Comparison of ENCODE assay signal across 8 cellular contexts in genomic region chr7:128459394-128459878, GRCh38. TPM values are rescaled to one million over a fixed set of nuclear protein-coding genes. Genes with fewer than 3 reads are reported as not detected.
DNase-seq lines count a peak whose midpoint lies in the region; ATAC-seq and TF ChIP-seq lines count a peak whose summit lies in the region.

No MANE protein-coding gene starts in this region.

- peak; percentile 97 for TF ChIP-seq CTCF in KMS-11 (conservative IDR thresholded peaks at IDR 0.05; ENCODE audit: low read depth, low read length)
- peak; percentile 78 to 88 for TF ChIP-seq CTCF in right atrium auricular region (IDR thresholded peaks at IDR 0.05)

- no peak overlapping the region for H3K9ac ChIP-seq in KMS-11
- H3K9ac ChIP-seq in SK-N-MC (ENCODE audit: insufficient read length): no peak overlapping the region

- H3K36me3 ChIP-seq in KMS-11 (ENCODE audit: insufficient read depth): no peaks in the 10 kb centered on the region
- peaks cover 35% of the 10 kb centered on the region for H3K36me3 ChIP-seq in SK-N-MC (ENCODE audit: insufficient read depth, low read length)
- peaks cover 5% of the 10 kb centered on the region for H3K36me3 ChIP-seq in right atrium auricular region

- H3K27me3 ChIP-seq in KMS-11 (ENCODE audit: insufficient read depth, low read depth) (no peaks in the 10 kb centered on the region), right atrium auricular region (no peaks in the 10 kb centered on the region)

- H3K4me3 ChIP-seq in KMS-11 (IDR thresholded peaks at IDR 0.05; ENCODE audit: insufficient read depth, low read depth, low read length) (no peak overlapping the region), SK-N-MC (peak overlapping the region; percentile 12), right atrium auricular region (no peak overlapping the region)

- peak overlapping the region; percentile 96 for H3K4me3 Mint-ChIP-seq in activated naive CD8-positive, alpha-beta T cell treated with anti-CD3 and anti-CD28 coated beads for 36 hours

- peaks cover 35% of the 10 kb centered on the region for H3K4me1 Mint-ChIP-seq in activated naive CD8-positive, alpha-beta T cell treated with anti-CD3 and anti-CD28 coated beads for 36 hours

- ATAC-seq in GM21717 (IDR thresholded peaks at IDR 0.05; ENCODE audit: unreplicated experiment) (peak; percentile 37), sciatic nerve (peak; percentile 40)

- no peak overlapping the region for H2AFZ ChIP-seq in KMS-11 (ENCODE audit: low read depth)

- DNase-seq in ELR (ENCODE audit: low read depth) (peak; percentile 69), SK-N-MC (ENCODE audit: low read depth, low spot score) (no peak), right atrium auricular region (ENCODE audit: low spot score) (peak; percentile 72), sciatic nerve (ENCODE audit: low spot score) (no peak)
- DNase-seq in activated naive CD8-positive, alpha-beta T cell treated with anti-CD3 and anti-CD28 coated beads for 36 hours: peak; percentile 62
- no peak for DNase-seq in NK-92 treated with Interleukin-12 subunit alpha and Interleukin-12 subunit beta, amount 100 ng/mL, for 24 hours (lab: John Stamatoyannopoulos, UW)

- H3K27ac ChIP-seq in KMS-11 (no peak overlapping the region; the same call in 1 of the 2 replicates), SK-N-MC (peak overlapping the region; percentile 31), right atrium auricular region (no peak overlapping the region)

- H4K20me1 ChIP-seq in KMS-11 (ENCODE audit: insufficient read depth): no peaks in the 10 kb centered on the region

- H3K9me3 Mint-ChIP-seq in activated naive CD8-positive, alpha-beta T cell treated with anti-CD3 and anti-CD28 coated beads for 36 hours: no peaks in the 10 kb centered on the region

- H3K36me3 Mint-ChIP-seq in activated naive CD8-positive, alpha-beta T cell treated with anti-CD3 and anti-CD28 coated beads for 36 hours: peaks cover 52% of the 10 kb centered on the region

- peak overlapping the region; percentile 89 for H3K27ac Mint-ChIP-seq in activated naive CD8-positive, alpha-beta T cell treated with anti-CD3 and anti-CD28 coated beads for 36 hours

- H3K9me3 ChIP-seq in SK-N-MC (ENCODE audit: low read depth, low read length): no peaks in the 10 kb centered on the region
- H3K9me3 ChIP-seq in right atrium auricular region: no peaks in the 10 kb centered on the region

- intact Hi-C loops in sciatic nerve (cut with DNase I): no loop called here

- H3K27me3 Mint-ChIP-seq in activated naive CD8-positive, alpha-beta T cell treated with anti-CD3 and anti-CD28 coated beads for 36 hours: no peaks in the 10 kb centered on the region

- peak overlapping the region; percentile 28; the same call in 1 of the 2 replicates for H3K4me2 ChIP-seq in KMS-11

- H3K79me2 ChIP-seq in KMS-11 (ENCODE audit: insufficient read depth, low read depth): peaks cover 17% of the 10 kb centered on the region; the same call in 1 of the 2 replicates

- H3K4me1 ChIP-seq in KMS-11 (ENCODE audit: low read depth, poor library complexity, severe bottlenecking) (peaks cover 48% of the 10 kb centered on the region), right atrium auricular region (peaks cover 0 to 34% of the 10 kb centered on the region in 2 donors)

RNA-seq across cellular contexts. Expression of gene HILPDA, which starts 3.8 kb away (rescaled TPM):
- 10 to 100 TPM; 72.3 to 72.8 TPM for total RNA-seq in activated naive CD8-positive, alpha-beta T cell treated with anti-CD3 and anti-CD28 coated beads for 36 hours
- 1 to 10 TPM; 4.2 to 7.4 TPM for total RNA-seq in right atrium auricular region
- 49.4 TPM for total RNA-seq in sciatic nerve

RNA-seq across cellular contexts. Expression of gene METTL2B, which starts 17.1 kb away (rescaled TPM):
- total RNA-seq in activated naive CD8-positive, alpha-beta T cell treated with anti-CD3 and anti-CD28 coated beads for 36 hours: 10 to 100 TPM; 57.3 to 59.8 TPM
- total RNA-seq in right atrium auricular region (10 to 100 TPM; 13.3 to 14.4 TPM), sciatic nerve (23.3 TPM)

RNA-seq across cellular contexts. Expression of gene IMPDH1, which starts 49.7 kb away (rescaled TPM):
- 10 to 100 TPM; 71.0 to 73.9 TPM for total RNA-seq in activated naive CD8-positive, alpha-beta T cell treated with anti-CD3 and anti-CD28 coated beads for 36 hours
- total RNA-seq in right atrium auricular region (10 to 100 TPM; 17.4 to 27.4 TPM), sciatic nerve (49.3 TPM)

Comparison
In these comparisons a context has a peak if more than half of its experiments do, and no peak if none do; other contexts are left out.
1. DNase-seq: peak in ELR (single experiment), activated naive CD8-positive, alpha-beta T cell treated with anti-CD3 and anti-CD28 coated beads for 36 hours (single experiment) and right atrium auricular region (single experiment); none in SK-N-MC (single experiment), sciatic nerve (single experiment) and NK-92 treated with Interleukin-12 subunit alpha and Interleukin-12 subunit beta, amount 100 ng/mL, for 24 hours (single experiment).